9 cellular contexts compared by ENCODE assay signal in the genomic region with DNA sequence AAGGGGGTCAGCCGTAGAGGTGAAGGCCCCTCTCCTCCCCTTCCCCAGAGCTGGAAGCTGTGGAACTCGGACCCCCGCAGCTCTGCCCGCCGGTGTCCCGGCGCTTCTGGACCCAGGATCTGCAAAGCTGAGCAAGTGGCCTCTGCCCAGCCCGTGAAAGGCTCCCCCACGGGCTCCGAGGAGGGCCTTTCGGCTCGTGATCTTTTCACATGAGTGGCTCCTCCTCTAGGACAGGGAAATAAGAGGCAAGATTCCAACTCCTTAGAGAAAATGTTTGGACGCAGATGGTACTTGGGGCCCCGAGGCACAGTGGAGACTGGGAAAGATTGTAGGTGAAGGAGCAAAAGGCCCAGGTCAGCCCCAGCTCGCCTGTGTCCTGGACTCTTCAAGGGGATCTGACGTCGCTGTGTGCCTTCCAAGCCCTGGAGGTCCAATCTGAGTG. TPM values are rescaled to one million over a fixed set of nuclear protein-coding genes. Genes with fewer than 3 reads are reported as not detected.
DNase-seq lines count a peak whose midpoint lies in the region; ATAC-seq, FAIRE-seq and TF ChIP-seq lines count a peak whose summit lies in the region.
"Had no signal": no experiment of that assay in that cellular context is flagged by ENCODE, and none has a peak within 500 bp of the region (broad histone marks: within the 10 kb centered on the region; RNA-seq: fewer than 3 reads in every experiment).

No MANE protein-coding gene starts in this region.

- H3K9me3 ChIP-seq in H1 (ENCODE audit: insufficient read depth in 2 of 2, low read depth in 1 of 2, low read length in 1 of 2) = no peaks in the 10 kb centered on the region
- H3K9me3 ChIP-seq in mesenchymal stem cell (ENCODE audit: control insufficient read depth, low read length) = no peaks in the 10 kb centered on the region
- H3K9me3 ChIP-seq in thymus (ENCODE audit: control insufficient read depth) = no peaks in the 10 kb centered on the region

- POLR2A ChIA-PET in activated CD4-positive, alpha-beta memory T cell treated with anti-CD3 and anti-CD28 coated beads, Interleukin-2, amount 10 ng/mL, durations not matched to agents 7 days and 5 days (lab: Charles Lee) = interaction anchor here (1.2 kb wide), 1 partner anchor 48 kb away, joined by 4 read pairs; the partner anchor contains the start of gene SP3
- POLR2A ChIA-PET in activated CD4-positive, alpha-beta memory T cell treated with anti-CD3 and anti-CD28 coated beads for 36 hours (lab: Charles Lee) = interaction anchor here (1.0 kb wide), 1 partner anchor 49 kb away, joined by 3 read pairs; no protein-coding TSS in a partner anchor
- POLR2A ChIA-PET in H1 (lab: Charles Lee; ENCODE audit: partially characterized antibody) = interaction anchor here (0.8 to 2.6 kb wide), 4 partner anchors 11 to 50 kb away, joined by 3 to 15 read pairs (median 6); no protein-coding TSS in a partner anchor

- H3K27ac ChIP-seq in H1 (ENCODE audit: low read depth, low read length) (no peak overlapping the region), mesenchymal stem cell (ENCODE audit: low read length, poor library complexity, severe bottlenecking) (no peak overlapping the region), thymus (ENCODE audit: low read depth) (peak overlapping the region; percentile 50)
- H3K27ac ChIP-seq: C4-2B had no signal

- H3K23ac ChIP-seq in H1 (ENCODE audit: insufficient read length) (no peak overlapping the region), mesenchymal stem cell (ENCODE audit: low read length in 2 of 2) (no peak overlapping the region)

- peak overlapping the region; percentile 81 for H3K18ac ChIP-seq in H1 (ENCODE audit: extremely low read depth, low read length)
- H3K18ac ChIP-seq in mesenchymal stem cell (ENCODE audit: low read depth in 1 of 2, low read length in 2 of 2) = peak overlapping the region; percentile 84 to 94

- H3K9ac ChIP-seq in H1 (replicated peaks in 1 of 4; ENCODE audit: extremely low read depth in 1 of 4, low read depth in 3 of 4, low read length in 3 of 4) (peak overlapping the region in 1 of 4 experiments; percentile 45; a peak in 3 of 7 replicates), mesenchymal stem cell (ENCODE audit: low read length) (peak overlapping the region; percentile 99)

- TF ChIP-seq CTCF in H1 (IDR thresholded peaks at IDR 0.05; ENCODE audit: control extremely low read depth in 1 of 3, insufficient read depth in 1 of 3, low read depth in 1 of 3, low read length in 3 of 3) = no peak

- TF ChIP-seq RAD21 in H1 (IDR thresholded peaks at IDR 0.05 in 1 of 2, conservative IDR thresholded peaks at IDR 0.05 in 1 of 2; ENCODE audit: low read depth in 2 of 2, low read length in 2 of 2) = no peak

- no peak for ATAC-seq in HG02840 (IDR thresholded peaks at IDR 0.05; ENCODE audit: low FRiP score, unreplicated experiment)
- ATAC-seq in HG03469 (IDR thresholded peaks at IDR 0.05; ENCODE audit: unreplicated experiment) = no peak

- H3K14ac ChIP-seq in H1 (ENCODE audit: insufficient read length) (no peak overlapping the region), mesenchymal stem cell (ENCODE audit: low read length in 2 of 2) (no peak overlapping the region)

- no peaks in the 10 kb centered on the region for H3K36me3 Mint-ChIP-seq in activated CD4-positive, alpha-beta memory T cell treated with anti-CD3 and anti-CD28 coated beads, Interleukin-2, amount 10 ng/mL, durations not matched to agents 7 days and 5 days (ENCODE audit: low read depth)
- H3K36me3 Mint-ChIP-seq in activated CD4-positive, alpha-beta memory T cell treated with anti-CD3 and anti-CD28 coated beads for 36 hours = no peaks in the 10 kb centered on the region

- H3K4me1 ChIP-seq in H1 (replicated peaks in 1 of 4; ENCODE audit: control insufficient read depth in 3 of 4, insufficient read depth in 4 of 4, low read length in 3 of 4) = peaks cover 5 to 20% (median 14%) of the 10 kb centered on the region in 4 experiments
- no peaks in the 10 kb centered on the region for H3K4me1 ChIP-seq in mesenchymal stem cell (ENCODE audit: control insufficient read depth, insufficient read depth, low read depth, low read length)
- peaks cover 4% of the 10 kb centered on the region for H3K4me1 ChIP-seq in thymus (ENCODE audit: control insufficient read depth, insufficient read depth, low read length)

- no peak overlapping the region for H4K5ac ChIP-seq in H1 (ENCODE audit: insufficient read length, low read depth, low read length)

- H3K27ac Mint-ChIP-seq in activated CD4-positive, alpha-beta memory T cell treated with anti-CD3 and anti-CD28 coated beads, Interleukin-2, amount 10 ng/mL, durations not matched to agents 7 days and 5 days = no peak overlapping the region
- H3K27ac Mint-ChIP-seq in activated CD4-positive, alpha-beta memory T cell treated with anti-CD3 and anti-CD28 coated beads for 36 hours = no peak overlapping the region

- no peaks in the 10 kb centered on the region for H3K79me2 ChIP-seq in H1 (ENCODE audit: control insufficient read depth in 1 of 2, insufficient read depth in 2 of 2, low read length in 2 of 2)

- peak overlapping the region; percentile 10; the same call in 1 of the 2 replicates for H2BK20ac ChIP-seq in H1 (ENCODE audit: low read length)

- H4K8ac ChIP-seq in H1 (ENCODE audit: extremely low read depth, insufficient read depth, low read length) = peak overlapping the region; percentile 83; the same call in 1 of the 2 replicates
- H4K8ac ChIP-seq in mesenchymal stem cell (ENCODE audit: low read length) = peak overlapping the region; percentile 98

- peaks cover 4% of the 10 kb centered on the region for H3K4me1 Mint-ChIP-seq in activated CD4-positive, alpha-beta memory T cell treated with anti-CD3 and anti-CD28 coated beads, Interleukin-2, amount 10 ng/mL, durations not matched to agents 7 days and 5 days
- H3K4me1 Mint-ChIP-seq in activated CD4-positive, alpha-beta memory T cell treated with anti-CD3 and anti-CD28 coated beads for 36 hours (ENCODE audit: low read depth) = peaks cover 15% of the 10 kb centered on the region

- H3K56ac ChIP-seq in H1 (replicated peaks; ENCODE audit: insufficient read length, low read depth, low read length) = no peak overlapping the region

- peaks cover 23% of the 10 kb centered on the region for H3K27me3 Mint-ChIP-seq in activated CD4-positive, alpha-beta memory T cell treated with anti-CD3 and anti-CD28 coated beads, Interleukin-2, amount 10 ng/mL, durations not matched to agents 7 days and 5 days
- peaks cover 7% of the 10 kb centered on the region for H3K27me3 Mint-ChIP-seq in activated CD4-positive, alpha-beta memory T cell treated with anti-CD3 and anti-CD28 coated beads for 36 hours

- H2BK5ac ChIP-seq in H1 (ENCODE audit: low read depth, low read length) (peak overlapping the region; percentile 19; the same call in 1 of the 2 replicates), mesenchymal stem cell (ENCODE audit: low read depth, low read length, poor library complexity, severe bottlenecking) (no peak overlapping the region)

- H3K9me3 Mint-ChIP-seq in activated CD4-positive, alpha-beta memory T cell treated with anti-CD3 and anti-CD28 coated beads, Interleukin-2, amount 10 ng/mL, durations not matched to agents 7 days and 5 days = no peaks in the 10 kb centered on the region
- H3K9me3 Mint-ChIP-seq in activated CD4-positive, alpha-beta memory T cell treated with anti-CD3 and anti-CD28 coated beads for 36 hours = no peaks in the 10 kb centered on the region

- H2BK15ac ChIP-seq in H1 (ENCODE audit: low read length) = no peak overlapping the region
- peak overlapping the region; percentile 98 for H2BK15ac ChIP-seq in mesenchymal stem cell (ENCODE audit: low read depth, poor library complexity, severe bottlenecking)

- FAIRE-seq in H1 (lab: Jason Lieb, UNC) (no peak), GM12891 (lab: Jason Lieb, UNC) (no peak)

- H2AFZ ChIP-seq in H1 (ENCODE audit: low read length) = 0 out of 2 replicates have a peak overlapping the region, but pooled peaks have one; percentile 12
- H2AFZ ChIP-seq in mesenchymal stem cell (ENCODE audit: low read depth, low read length) = peak overlapping the region; percentile 84

- no peaks in the 10 kb centered on the region for H4K20me1 ChIP-seq in H1 (replicated peaks in 1 of 2; ENCODE audit: control insufficient read depth in 1 of 2, insufficient read depth in 2 of 2, low read length in 2 of 2)

- intact Hi-C loops in activated CD4-positive, alpha-beta memory T cell treated with anti-CD3 and anti-CD28 coated beads for 36 hours (cut with micrococcal nuclease) = no loop called here

- H2BK120ac ChIP-seq in H1 (replicated peaks; ENCODE audit: low read depth, low read length) (no peak overlapping the region), mesenchymal stem cell (ENCODE audit: low read depth, low read length) (peak overlapping the region; percentile 94)

- peak overlapping the region; percentile 61 for H4K91ac ChIP-seq in H1 (replicated peaks; ENCODE audit: insufficient read length, low read length)
- peak overlapping the region; percentile 93 for H4K91ac ChIP-seq in mesenchymal stem cell (ENCODE audit: low read length)

- H3K4ac ChIP-seq in H1 (replicated peaks; ENCODE audit: insufficient read length, low read depth, low read length) (no peak overlapping the region), mesenchymal stem cell (ENCODE audit: low read depth in 1 of 2, low read length in 2 of 2) (peak overlapping the region; percentile 63 to 75)

- H3K27me3 ChIP-seq in H1 (replicated peaks in 1 of 4; ENCODE audit: control insufficient read depth in 3 of 4, extremely low read depth in 1 of 4, insufficient read depth in 3 of 4, low read length in 3 of 4) (peaks cover 0 to 8% (median 5%) of the 10 kb centered on the region in 4 experiments; a peak in 4 of 7 replicates), mesenchymal stem cell (ENCODE audit: control insufficient read depth in 1 of 2, insufficient read depth in 1 of 2, low read length in 2 of 2) (no peaks in the 10 kb centered on the region), thymus (ENCODE audit: control insufficient read depth, insufficient read depth) (no peaks in the 10 kb centered on the region)

- H2AK5ac ChIP-seq in H1 (ENCODE audit: low read depth, low read length) (no peak overlapping the region), mesenchymal stem cell (ENCODE audit: low read length, severe bottlenecking) (no peak overlapping the region)

- H3K36me3 ChIP-seq in H1 (ENCODE audit: control insufficient read depth in 2 of 4, insufficient read depth in 4 of 4, low read length in 3 of 4) (no peaks in the 10 kb centered on the region), mesenchymal stem cell (ENCODE audit: control insufficient read depth in 1 of 2, insufficient read depth in 2 of 2, low read depth in 1 of 2, low read length in 2 of 2) (no peaks in the 10 kb centered on the region), thymus (ENCODE audit: control insufficient read depth, insufficient read depth) (no peaks in the 10 kb centered on the region)

- TF ChIP-seq POLR2A in H1 (IDR thresholded peaks at IDR 0.05; ENCODE audit: control extremely low read depth in 1 of 2, low read depth in 2 of 2, low read length in 2 of 2) = no peak
- no peak for TF ChIP-seq POLR2A in GM12891 (IDR thresholded peaks at IDR 0.05; ENCODE audit: low read depth, low read length)

- TF ChIP-seq EP300 in H1 (IDR thresholded peaks at IDR 0.05; ENCODE audit: borderline replicate concordance in 1 of 2, low read depth in 2 of 2, low read length in 2 of 2) = no peak

- H3K4me3 ChIP-seq in H1 (ENCODE audit: extremely low read depth in 1 of 4, insufficient read depth in 2 of 4, low read depth in 3 of 4, low read length in 4 of 4) (peak overlapping the region; percentile 25 to 60 (median 35)), mesenchymal stem cell (ENCODE audit: insufficient read depth in 1 of 2, low read depth in 1 of 2, low read length in 2 of 2) (peak overlapping the region in 1 of 2 experiments; percentile 81), thymus (ENCODE audit: low read length) (no peak overlapping the region)

- 24% methylated on average over 16 of the region's 17 CpGs; no CpG with 5 or more reads in 1 of the 2 experiments for WGBS in H1 (ENCODE audit: extremely low coverage in 1 of 2, insufficient coverage in 1 of 2, insufficient read length in 1 of 2, insufficient replicate concordance in 2 of 2, low coverage in 1 of 2, low lambda C conversion rate in 2 of 2, missing lambda C conversion rate in 1 of 2), 2 experiments
- WGBS in mesenchymal stem cell = 34% methylated on average over 17 of the region's 17 CpGs
- 87% methylated on average over 17 of the region's 17 CpGs for WGBS in thymus

- DNase-seq in activated CD4-positive, alpha-beta memory T cell treated with anti-CD3 and anti-CD28 coated beads, Interleukin-2, amount 10 ng/mL, durations not matched to agents 7 days and 5 days = no peak
- no peak for DNase-seq in activated CD4-positive, alpha-beta memory T cell treated with anti-CD3 and anti-CD28 coated beads for 36 hours
- no peak for DNase-seq in H1 (ENCODE audit: low read depth in 1 of 2, low spot score in 2 of 2)
- DNase-seq in mesenchymal stem cell = no peak
- DNase-seq in GM12891 (ENCODE audit: insufficient read length, low spot score) = no peak

- H3K4me2 ChIP-seq in H1 (ENCODE audit: insufficient read depth in 1 of 2, low read depth in 2 of 2, low read length in 2 of 2) (peak overlapping the region; percentile 66 to 74), mesenchymal stem cell (ENCODE audit: low read length, poor library complexity, severe bottlenecking) (peak overlapping the region; percentile 27)

- H3K23me2 ChIP-seq in H1 (ENCODE audit: low read depth, low read length) = peaks cover 5% of the 10 kb centered on the region; the same call in 1 of the 2 replicates

- CTCF ChIA-PET in activated CD4-positive, alpha-beta memory T cell treated with anti-CD3 and anti-CD28 coated beads, Interleukin-2, amount 10 ng/mL, durations not matched to agents 7 days and 5 days (lab: Charles Lee) = no interaction called here
- CTCF ChIA-PET in activated CD4-positive, alpha-beta memory T cell treated with anti-CD3 and anti-CD28 coated beads for 36 hours (lab: Charles Lee) = no interaction called here
- CTCF ChIA-PET in H1 (lab: Charles Lee; ENCODE audit: partially characterized antibody) = interaction anchor here (0.5 to 1.7 kb wide), 3 partner anchors 11 to 261 kb away, joined by 3 to 8 read pairs (median 3); no protein-coding TSS in a partner anchor

- H3K4me3 Mint-ChIP-seq in activated CD4-positive, alpha-beta memory T cell treated with anti-CD3 and anti-CD28 coated beads, Interleukin-2, amount 10 ng/mL, durations not matched to agents 7 days and 5 days = peak overlapping the region; percentile 26
- no peak overlapping the region for H3K4me3 Mint-ChIP-seq in activated CD4-positive, alpha-beta memory T cell treated with anti-CD3 and anti-CD28 coated beads for 36 hours

- H3K79me1 ChIP-seq in H1 (ENCODE audit: low read depth, low read length) (no peaks in the 10 kb centered on the region), mesenchymal stem cell (replicated peaks; ENCODE audit: low read length, poor library complexity, severe bottlenecking) (no peaks in the 10 kb centered on the region)

- peak overlapping the region; percentile 87; the same call in 1 of the 2 replicates for H2BK12ac ChIP-seq in H1 (ENCODE audit: low read depth, low read length)
- peak overlapping the region in 1 of 2 experiments; percentile 66 for H2BK12ac ChIP-seq in mesenchymal stem cell (ENCODE audit: low read length in 2 of 2)

RNA-seq across cellular contexts. Expression of gene SP3, which starts 48.2 kb away (rescaled TPM):
- total RNA-seq in activated CD4-positive, alpha-beta memory T cell treated with anti-CD3 and anti-CD28 coated beads, Interleukin-2, amount 10 ng/mL, durations not matched to agents 7 days and 5 days = 10 to 100 TPM; 94.9 to 96.9 TPM
- total RNA-seq in activated CD4-positive, alpha-beta memory T cell treated with anti-CD3 and anti-CD28 coated beads for 36 hours = 10 to 100 TPM; 79.9 to 90.1 TPM
- total RNA-seq in H1 (2021; fragmentation: NEBNext Ultra II Directional; extraction: Animal tissue kit (Norgen Biotek cat#: 25700)) = 85.1 and 92.1 TPM in 2 replicates
- polyA plus RNA-seq in H1 (2011; rRNA removed) = 20.2 and 31.0 TPM in 2 replicates
- 29.7 TPM for polyA plus RNA-seq in H1 (2011; cell fraction: cytosol; rRNA removed)
- 35.4 TPM for polyA plus RNA-seq in H1 (2011; cell fraction: nucleus; rRNA removed)
- polyA plus RNA-seq in H1 (2012, experiment 1 of 2) = 31.0 to 46.1 TPM (median 39.0 TPM) in 4 replicates
- polyA plus RNA-seq in H1 (2012, experiment 2 of 2) = 2.5 TPM
- 28.3 TPM for polyA plus RNA-seq in H1 (2013, experiment 1 of 2)
- polyA plus RNA-seq in H1 (2013, experiment 2 of 2) = 28.7 TPM
- polyA minus RNA-seq in H1 (2011; rRNA and poly(A)+ RNA removed) = 119 and 166 TPM in 2 replicates
- 54.6 TPM for polyA minus RNA-seq in H1 (2011; cell fraction: cytosol; rRNA and poly(A)+ RNA removed)
- 158 TPM for polyA minus RNA-seq in H1 (2011; cell fraction: nucleus; rRNA and poly(A)+ RNA removed)
- 25.1 TPM for polyA plus RNA-seq in mesenchymal stem cell (2013, experiment 1 of 2)
- 24.7 TPM for polyA plus RNA-seq in mesenchymal stem cell (2013, experiment 2 of 2)
- 43.7 TPM for polyA plus RNA-seq in thymus
- 19.9 TPM for polyA plus RNA-seq in GM12891 (2012; ENCODE audit: low read depth, missing spikeins)
